22 cellular contexts compared by ENCODE assay signal in genomic region chr1:240720891-240721450, GRCh38.
DNase-seq lines count a peak whose midpoint lies in the region; ATAC-seq and TF ChIP-seq lines count a peak whose summit lies in the region.
"Had no signal": no experiment of that assay in that cellular context is flagged by ENCODE, and none has a peak within 500 bp of the region (broad histone marks: within the 10 kb centered on the region; RNA-seq: fewer than 3 reads in every experiment).

No MANE protein-coding gene starts in this region.

- no TSS peak for BruUV-seq in PC-3 (replicated peaks; lab: Mats Ljungman, UMichigan)

- no peaks in the 10 kb centered on the region for H3K9me2 ChIP-seq in PC-3 (replicated peaks; ENCODE audit: low read length)

- H3K36me3 ChIP-seq in PC-3 (ENCODE audit: low read depth, low read length) (no peaks in the 10 kb centered on the region), skeletal muscle satellite cell (ENCODE audit: insufficient read depth, low read length) (no peaks in the 10 kb centered on the region)
- H3K36me3 ChIP-seq: HAP-1 had no signal

- H3K4me2 ChIP-seq in PC-3 (ENCODE audit: low read length) (no peak overlapping the region), skeletal muscle satellite cell (ENCODE audit: low read length) (peak overlapping the region; percentile 0)
- H3K4me2 ChIP-seq: GM23338 had no signal

- TF ChIP-seq CTCF in PC-3 (conservative IDR thresholded peaks at IDR 0.05; ENCODE audit: low read depth, low read length), result no peak
- no peak for TF ChIP-seq CTCF in epithelial cell of esophagus (IDR thresholded peaks at IDR 0.05; ENCODE audit: insufficient read depth, low read depth, low read length, missing control alignments)

- POLR2A ChIA-PET in PC-3 (lab: Charles Lee; ENCODE audit: unreplicated experiment), result no interaction called here

- no peaks in the 10 kb centered on the region for H3K79me2 ChIP-seq in PC-3 (ENCODE audit: low read length)

- H3F3A ChIP-seq in PC-3 (ENCODE audit: low read length, unreplicated experiment), result no peaks in the 10 kb centered on the region

- H4K20me1 ChIP-seq in PC-3 (ENCODE audit: low read length), result no peaks in the 10 kb centered on the region

- H3K4me1 ChIP-seq in PC-3 (ENCODE audit: insufficient read depth, low read length) (no peaks in the 10 kb centered on the region), skeletal muscle satellite cell (ENCODE audit: control insufficient read depth, insufficient read depth, low read length) (peaks cover 8% of the 10 kb centered on the region)
- H3K4me1 ChIP-seq: HAP-1 had no signal

- CTCF ChIA-PET in PC-3 (lab: Charles Lee), result no interaction called here

- peaks cover 64% of the 10 kb centered on the region for H3K27me3 ChIP-seq in PC-3 (ENCODE audit: low read length)
- no peaks in the 10 kb centered on the region for H3K27me3 ChIP-seq in skeletal muscle satellite cell (ENCODE audit: control insufficient read depth, insufficient read depth, low read length)

- no peak overlapping the region for H3K27ac ChIP-seq in PC-3 (ENCODE audit: low read length)
- H3K27ac ChIP-seq: C4-2B had no signal

- ATAC-seq in PC-3 (no peak), GM21528 (IDR thresholded peaks at IDR 0.05; ENCODE audit: low FRiP score, unreplicated experiment) (no peak)
- ATAC-seq: GM23338, Panc1, T-cell had no signal

- H2AFZ ChIP-seq in PC-3 (ENCODE audit: low read length), result no peak overlapping the region
- H2AFZ ChIP-seq: GM23338 had no signal

- H3K9me3 ChIP-seq in PC-3 (ENCODE audit: low read length) (no peaks in the 10 kb centered on the region), skeletal muscle satellite cell (replicated peaks; ENCODE audit: low read length) (no peaks in the 10 kb centered on the region)

- H3K9ac ChIP-seq in PC-3 (ENCODE audit: low read length) (no peak overlapping the region), skeletal muscle satellite cell (ENCODE audit: low read depth, low read length) (no peak overlapping the region)

- H3K4me3 ChIP-seq in PC-3 (ENCODE audit: low read length), result no peak overlapping the region
- no peak overlapping the region for H3K4me3 ChIP-seq in epithelial cell of esophagus (ENCODE audit: low read length)
- no peak overlapping the region for H3K4me3 ChIP-seq in skeletal muscle satellite cell (ENCODE audit: low read length)
- H3K4me3 ChIP-seq: GM23338, HAP-1 had no signal

- intact Hi-C loops in PC-3 (cut with micrococcal nuclease), result no loop called here

- DNase-seq in ELR (ENCODE audit: low read depth), result peak; percentile 27
- peak; percentile 21 for DNase-seq in PC-3
- DNase-seq in epithelial cell of esophagus (ENCODE audit: low read depth), result peak; percentile 1
- no peak for DNase-seq in NOMO-1 treated with DMSO at 0.1 percent for 48 hours (lab: John Stamatoyannopoulos, UW; ENCODE audit: unreplicated experiment)
- no peak for DNase-seq in NCI-H146 treated with DMSO at 0.1 percent for 48 hours (lab: John Stamatoyannopoulos, UW; ENCODE audit: unreplicated experiment)
- DNase-seq in NCI-H1105 (lab: John Stamatoyannopoulos, UW), result no peak
- DNase-seq: ACHN; Calu3; CD8-positive, alpha-beta memory T cell; DMS53; NCI-H1417; NCI-H187; NCI-H510A; NCI-H748 treated with DMSO at 0.1 percent for 48 hours; SIG-M5; T-cell had no signal

Comparison
In these comparisons a context has a peak if more than half of its experiments do, and no peak if none do; other contexts are left out.
1. DNase-seq: peak in ELR (single experiment), PC-3 (single experiment) and epithelial cell of esophagus (single experiment); none in NOMO-1 treated with DMSO at 0.1 percent for 48 hours (single experiment), NCI-H146 treated with DMSO at 0.1 percent for 48 hours (single experiment) and NCI-H1105 (single experiment).